8 cellular contexts compared by ENCODE assay signal in genomic region chr18:57585421-57585820, GRCh38. TPM values are rescaled to one million over a fixed set of nuclear protein-coding genes. Genes with fewer than 3 reads are reported as not detected.
A peak's percentile ranks its signal among the peaks of the same experiment; 100 is the strongest.
DNase-seq lines count a peak whose midpoint lies in the region; TF ChIP-seq lines count a peak whose summit lies in the region.

No MANE protein-coding gene starts in this region.

- peaks cover 17% of the 10 kb centered on the region for H3K4me1 ChIP-seq in CD8-positive, alpha-beta memory T cell (ENCODE audit: insufficient read depth, low read length)
- H3K4me1 ChIP-seq in ectodermal cell (ENCODE audit: control insufficient read depth, insufficient read depth, low read length) (peaks cover 10% of the 10 kb centered on the region), neural progenitor cell (peaks cover 10% of the 10 kb centered on the region)

- peaks cover 21% of the 10 kb centered on the region for H3F3A ChIP-seq in neural progenitor cell (ENCODE audit: low read depth)

- peak overlapping the region; percentile 88 for H3K4me2 ChIP-seq in neural progenitor cell

- no peak overlapping the region for H2AFZ ChIP-seq in neural progenitor cell (replicated peaks)

- H3K4me3 Mint-ChIP-seq in CD8-positive, alpha-beta memory T cell: peak overlapping the region; percentile 86 to 95 (median 88)
- H3K4me3 Mint-ChIP-seq in neural progenitor cell: peak overlapping the region; percentile 88

- no peaks in the 10 kb centered on the region for H3K9me3 ChIP-seq in CD8-positive, alpha-beta memory T cell (ENCODE audit: low read length)
- H3K9me3 ChIP-seq in ectodermal cell (ENCODE audit: control insufficient read depth, low read length) (no peaks in the 10 kb centered on the region), neural progenitor cell (ENCODE audit: low read depth) (no peaks in the 10 kb centered on the region)

- in situ Hi-C loops in GM13976 (cut with MboI; ENCODE audit: low sequenced_read_pairs, unreplicated experiment): no loop called here

- peak overlapping the region; percentile 58 for H3K27ac ChIP-seq in CD8-positive, alpha-beta memory T cell (ENCODE audit: low read depth, low read length)
- H3K27ac ChIP-seq in ectodermal cell (ENCODE audit: insufficient read depth, low read depth, low read length, poor library complexity, severe bottlenecking): no peak overlapping the region
- H3K27ac ChIP-seq in neural progenitor cell: no peak overlapping the region

- peak overlapping the region in 6 of 8 donors; percentile 24 to 74 (median 68) for H3K27ac Mint-ChIP-seq in CD8-positive, alpha-beta memory T cell
- no peak overlapping the region for H3K27ac Mint-ChIP-seq in neural progenitor cell

- no peaks in the 10 kb centered on the region for H3K79me2 ChIP-seq in neural progenitor cell (ENCODE audit: low read depth)

- POLR2A ChIA-PET in CD8-positive, alpha-beta memory T cell (lab: Charles Lee): no interaction called here
- POLR2A ChIA-PET in HEK293T (lab: Yijun Ruan, JAX): interaction anchor here (1.1 kb wide), 1 partner anchor 44 kb away, joined by 3 read pairs; no protein-coding TSS in a partner anchor

- no peak for TF ChIP-seq CTCF in neural progenitor cell (IDR thresholded peaks at IDR 0.05)
- TF ChIP-seq CTCF in GM13976 (IDR thresholded peaks at IDR 0.05; ENCODE audit: borderline replicate concordance, control extremely low read depth, extremely low read depth, insufficient read depth, missing control alignments): no peak

- no peaks in the 10 kb centered on the region for H3K27me3 Mint-ChIP-seq in CD8-positive, alpha-beta memory T cell
- H3K27me3 Mint-ChIP-seq in neural progenitor cell (ENCODE audit: insufficient read depth, low read depth): no peaks in the 10 kb centered on the region

- H3K36me3 Mint-ChIP-seq in CD8-positive, alpha-beta memory T cell: peaks cover 3 to 13% (median 4%) of the 10 kb centered on the region in 3 donors
- H3K36me3 Mint-ChIP-seq in neural progenitor cell: peaks cover 9% of the 10 kb centered on the region

- no peak overlapping the region for H3K9ac ChIP-seq in neural progenitor cell

- no peaks in the 10 kb centered on the region for H3K9me3 Mint-ChIP-seq in CD8-positive, alpha-beta memory T cell
- H3K9me3 Mint-ChIP-seq in neural progenitor cell: no peaks in the 10 kb centered on the region

- no peak for DNase-seq in CD8-positive, alpha-beta memory T cell
- DNase-seq in NCI-H69 (lab: John Stamatoyannopoulos, UW) (peak; percentile 73), neural progenitor cell (ENCODE audit: low spot score) (peak; percentile 82), NCI-H345 (lab: John Stamatoyannopoulos, UW) (no peak), NCI-H187 (lab: John Stamatoyannopoulos, UW) (no peak), GM13976 (ENCODE audit: low spot score) (no peak), HEK293T (ENCODE audit: extremely low spot score) (no peak)

- H3K4me1 Mint-ChIP-seq in CD8-positive, alpha-beta memory T cell: peaks cover 30 to 50% (median 46%) of the 10 kb centered on the region in 3 donors
- peaks cover 17% of the 10 kb centered on the region for H3K4me1 Mint-ChIP-seq in neural progenitor cell

- H3K27me3 ChIP-seq in CD8-positive, alpha-beta memory T cell (ENCODE audit: insufficient read depth, low read length, poor library complexity, severe bottlenecking): no peaks in the 10 kb centered on the region
- H3K27me3 ChIP-seq in ectodermal cell (ENCODE audit: control insufficient read depth, insufficient read depth, low read length, poor library complexity, severe bottlenecking) (no peaks in the 10 kb centered on the region), neural progenitor cell (no peaks in the 10 kb centered on the region)

- 64 to 67% methylated on average over 9 of the region's 9 CpGs for WGBS in ectodermal cell, 2 experiments

- peaks cover 3% of the 10 kb centered on the region for H4K20me1 ChIP-seq in neural progenitor cell (ENCODE audit: low read depth)

- peak overlapping the region; percentile 78 for H3K4me3 ChIP-seq in CD8-positive, alpha-beta memory T cell (ENCODE audit: low read length)
- H3K4me3 ChIP-seq in ectodermal cell (ENCODE audit: insufficient read depth, low read depth, low read length) (peak overlapping the region; percentile 82), neural progenitor cell (peak overlapping the region; percentile 76)

- no peaks in the 10 kb centered on the region for H3K36me3 ChIP-seq in CD8-positive, alpha-beta memory T cell (ENCODE audit: insufficient read depth, low read length)
- H3K36me3 ChIP-seq in ectodermal cell (ENCODE audit: control insufficient read depth, insufficient read depth, low read length) (no peaks in the 10 kb centered on the region), neural progenitor cell (no peaks in the 10 kb centered on the region)

- CTCF ChIA-PET in CD8-positive, alpha-beta memory T cell (lab: Charles Lee): no interaction called here
- CTCF ChIA-PET in HEK293T (lab: Yijun Ruan, JAX): no interaction called here

TF ChIP-seq in HEK293T, 16 proteins besides CTCF, POLR2A, EP300 and RAD21:
- TF ChIP-seq PKNOX1 (IDR thresholded peaks at IDR 0.05) (no peak), FOXA1 (IDR thresholded peaks at IDR 0.05) (no peak), CTBP1 (IDR thresholded peaks at IDR 0.05; ENCODE audit: borderline replicate concordance) (no peak), L3MBTL2 (conservative IDR thresholded peaks at IDR 0.05) (no peak), FOXK2 (IDR thresholded peaks at IDR 0.05) (no peak), ZNF384 (IDR thresholded peaks at IDR 0.05) (no peak), FOXM1 (IDR thresholded peaks at IDR 0.05; ENCODE audit: borderline replicate concordance) (no peak), SUZ12 (IDR thresholded peaks at IDR 0.05) (no peak), SP1 (IDR thresholded peaks at IDR 0.05) (no peak), ELF4 (IDR thresholded peaks at IDR 0.05) (no peak), BHLHE40 (IDR thresholded peaks at IDR 0.05; ENCODE audit: borderline replicate concordance) (no peak), LEF1 (IDR thresholded peaks at IDR 0.05; ENCODE audit: borderline replicate concordance) (no peak), TARDBP (IDR thresholded peaks at IDR 0.05) (no peak), NFRKB (IDR thresholded peaks at IDR 0.05) (no peak), ARNT (IDR thresholded peaks at IDR 0.05) (no peak), HDGF (IDR thresholded peaks at IDR 0.05; ENCODE audit: borderline replicate concordance) (no peak)
TF ChIP-seq in HEK293T: peak in this region for 0.

RNA-seq across cellular contexts. Expression of gene FECH, which starts 1.1 kb away (rescaled TPM):
- total RNA-seq in CD8-positive, alpha-beta memory T cell: 10 to 100 TPM; 31.5 to 34.9 TPM
- polyA plus RNA-seq in CD8-positive, alpha-beta memory T cell: 22.0 TPM
- 29.1 TPM for polyA plus RNA-seq in ectodermal cell (2013, experiment 1 of 4)
- polyA plus RNA-seq in ectodermal cell (2013, experiment 2 of 4): 33.7 TPM
- polyA plus RNA-seq in ectodermal cell (2013, experiment 3 of 4): 23.7 TPM
- 23.3 TPM for polyA plus RNA-seq in ectodermal cell (2013, experiment 4 of 4)
- total RNA-seq in neural progenitor cell (ENCODE audit: low replicate concordance): 10.9 and 16.4 TPM in 2 replicates

RNA-seq across cellular contexts. Expression of gene NARS1, which starts 36.2 kb away (rescaled TPM):
- total RNA-seq in CD8-positive, alpha-beta memory T cell: 100 to 1,000 TPM; 113 to 115 TPM
- 60.3 TPM for polyA plus RNA-seq in CD8-positive, alpha-beta memory T cell
- 108 TPM for polyA plus RNA-seq in ectodermal cell (2013, experiment 1 of 4)
- polyA plus RNA-seq in ectodermal cell (2013, experiment 2 of 4): 110 TPM
- polyA plus RNA-seq in ectodermal cell (2013, experiment 3 of 4): 81.4 TPM
- polyA plus RNA-seq in ectodermal cell (2013, experiment 4 of 4): 88.1 TPM
- 111 and 186 TPM in 2 replicates for total RNA-seq in neural progenitor cell (ENCODE audit: low replicate concordance)

Comparison
In these comparisons a context has a peak if more than half of its experiments do, and no peak if none do; other contexts are left out.
1. DNase-seq: peak in NCI-H69 (single experiment) and neural progenitor cell (single experiment); none in CD8-positive, alpha-beta memory T cell (0 of 5), NCI-H345 (single experiment), NCI-H187 (0 of 2), GM13976 (single experiment) and HEK293T (single experiment).
2. Peak in every context shown above with its lines, with median percentiles within 50 percentile points of each other: H3K4me3 ChIP-seq.